ENCODE assay signal across 28 cellular contexts in genomic region chr5:97751556-97751955, GRCh38.
"Had no signal": no experiment of that assay in that cellular context is flagged by ENCODE, and none has a peak within 500 bp of the region (broad histone marks: within the 10 kb centered on the region; RNA-seq: fewer than 3 reads in every experiment).

No MANE protein-coding gene starts in this region.

- H3K27me3 ChIP-seq: brain microvascular endothelial cell, esophagus muscularis mucosa had no signal

- DNase-seq: activated B cell treated with CpG ODN at 0.5 μM for 24 hours; activated CD4-positive, alpha-beta T cell treated with anti-CD3 and anti-CD28 coated beads for 48 hours; activated CD4-positive, alpha-beta T cell treated with anti-CD3 and anti-CD28 coated beads, Interleukin-2, amount 50 U/mL, for 1 hour; activated CD4-positive, alpha-beta T cell treated with anti-CD3 and anti-CD28 coated beads, Interleukin-2, amount 50 U/mL, for 48 hours; activated CD8-positive, alpha-beta memory T cell treated with anti-CD3 and anti-CD28 coated beads for 24 hours; activated CD8-positive, alpha-beta T cell treated with anti-CD3 and anti-CD28 coated beads for 36 hours; activated effector memory CD4-positive, alpha-beta T cell treated with Interleukin-2 at 50 U/mL for 16 hours; activated gamma-delta T cell treated with Interleukin-2 at 50 U/mL for 16 hours; activated naive CD4-positive, alpha-beta T cell treated with anti-CD3 and anti-CD28 coated beads, Interleukin-2, amount 50 U/mL, for 16 hours; activated naive CD4-positive, alpha-beta T cell treated with Interleukin-2 at 50 U/mL for 16 hours; activated T-cell treated with anti-CD3 and anti-CD28 coated beads, Interleukin-2, amount 50 U/mL, for 4 hours; amniotic stem cell; anterior cingulate cortex; brain microvascular endothelial cell; caudate nucleus; cortex of kidney; dermis blood vessel endothelial cell; effector CD4-positive, alpha-beta T cell; effector memory CD8-positive, alpha-beta T cell; erythroblast; foreskin fibroblast; head of caudate nucleus; T-helper 17 cell; T1000; WERI-Rb-1 had no signal

- H3K4me3 ChIP-seq: esophagus muscularis mucosa had no signal

- H3K27ac ChIP-seq: brain microvascular endothelial cell, esophagus muscularis mucosa, WERI-Rb-1 had no signal

- H3K9me3 ChIP-seq: esophagus muscularis mucosa had no signal

- ATAC-seq: activated CD4-positive, CD25-positive, alpha-beta regulatory T cell treated with anti-CD3 and anti-CD28 coated beads, Interleukin-2, amount 50 U/mL, for 24 hours; activated CD8-positive, alpha-beta T cell treated with anti-CD3 and anti-CD28 coated beads for 36 hours; activated T-cell treated with anti-CD3 and anti-CD28 coated beads, Interleukin-2, amount 50 U/mL, for 4 hours; activated T-helper 17 cell treated with anti-CD3 and anti-CD28 coated beads, Interleukin-2, amount 50 U/mL, for 72 hours; effector memory CD8-positive, alpha-beta T cell; T-helper 17 cell had no signal

- H3K4me1 ChIP-seq: esophagus muscularis mucosa had no signal

- H3K36me3 ChIP-seq: brain microvascular endothelial cell, esophagus muscularis mucosa, WERI-Rb-1 had no signal
